Comparison of ENCODE assay signal across 9 cellular contexts in the genomic region with DNA sequence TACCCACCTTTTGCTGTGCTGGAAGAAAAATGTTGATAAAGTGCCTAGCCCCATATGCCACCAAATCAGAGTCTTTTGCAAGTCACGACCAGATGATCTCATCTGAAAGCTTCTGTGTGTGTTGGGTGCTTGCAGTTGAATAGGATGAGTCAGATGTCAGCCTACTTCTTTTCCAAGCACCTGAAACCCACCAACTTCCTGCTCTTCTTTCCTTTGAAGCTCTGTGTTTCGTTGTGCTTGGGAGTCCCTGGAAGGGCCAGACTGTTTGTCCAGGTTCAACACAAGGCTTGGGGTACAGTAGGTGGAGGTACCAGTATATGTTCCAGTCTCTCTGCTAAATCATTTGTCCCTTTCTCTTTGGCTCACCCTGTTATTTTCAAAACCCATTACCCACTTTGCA. TPM values are rescaled to one million over a fixed set of nuclear protein-coding genes. Genes with fewer than 3 reads are reported as not detected.
DNase-seq lines count a peak whose midpoint lies in the region; ATAC-seq and TF ChIP-seq lines count a peak whose summit lies in the region.
"Had no signal": no experiment of that assay in that cellular context is flagged by ENCODE, and none has a peak within 500 bp of the region (broad histone marks: within the 10 kb centered on the region; RNA-seq: fewer than 3 reads in every experiment).

No MANE protein-coding gene starts in this region.

- H3K4me3 ChIP-seq in breast epithelium: no peak overlapping the region
- no peak overlapping the region for H3K4me3 ChIP-seq in SJSA1
- H3K4me3 ChIP-seq in fibroblast of lung (replicated peaks in 1 of 4; ENCODE audit: control extremely low read depth in 1 of 4, insufficient read depth in 1 of 4, low read depth in 3 of 4, low read length in 4 of 4): no peak overlapping the region
- H3K4me3 ChIP-seq in stomach smooth muscle (ENCODE audit: low read length in 2 of 2): no peak overlapping the region

- H3K36me3 ChIP-seq in breast epithelium (no peaks in the 10 kb centered on the region), SJSA1 (no peaks in the 10 kb centered on the region), fibroblast of lung (ENCODE audit: control insufficient read depth, insufficient read depth, low read length) (no peaks in the 10 kb centered on the region), stomach smooth muscle (ENCODE audit: control insufficient read depth in 2 of 2, insufficient read depth in 2 of 2, low read length in 2 of 2) (no peaks in the 10 kb centered on the region)

- intact Hi-C loops in MCF 10A (cut with micrococcal nuclease): no loop called here
- intact Hi-C loops in breast epithelium (cut with DNase I; ENCODE audit: low total_unique reads): no loop called here

- POLR2A ChIA-PET in MCF 10A (lab: Yijun Ruan, JAX): interaction anchor here (1.1 kb wide), 1 partner anchor 12 kb away, joined by 5 read pairs; no protein-coding TSS in a partner anchor

- ATAC-seq in GM18517 (IDR thresholded peaks at IDR 0.05; ENCODE audit: unreplicated experiment): no peak
- no peak for ATAC-seq in HG03457 (IDR thresholded peaks at IDR 0.05; ENCODE audit: unreplicated experiment)

- CTCF ChIA-PET in MCF 10A (lab: Yijun Ruan, JAX): interaction anchor here (0.7 to 0.8 kb wide), 2 partner anchors 202 to 280 kb away, joined by 3 read pairs; no protein-coding TSS in a partner anchor

- H3K79me2 ChIP-seq in fibroblast of lung (ENCODE audit: control insufficient read depth, insufficient read depth, low read length): no peaks in the 10 kb centered on the region

- H3K27me3 ChIP-seq in breast epithelium: no peaks in the 10 kb centered on the region
- H3K27me3 ChIP-seq in SJSA1 (replicated peaks): no peaks in the 10 kb centered on the region
- no peaks in the 10 kb centered on the region for H3K27me3 ChIP-seq in fibroblast of lung (ENCODE audit: control insufficient read depth, insufficient read depth, low read length)
- no peaks in the 10 kb centered on the region for H3K27me3 ChIP-seq in stomach smooth muscle (ENCODE audit: control insufficient read depth in 1 of 2, insufficient read depth in 2 of 2, low read length in 2 of 2)

- H3K36me3 Mint-ChIP-seq in MCF 10A (ENCODE audit: insufficient read depth, unreplicated experiment): no peaks in the 10 kb centered on the region

- H3K9me3 ChIP-seq in breast epithelium: no peaks in the 10 kb centered on the region
- H3K9me3 ChIP-seq in SJSA1 (replicated peaks): no peaks in the 10 kb centered on the region
- H3K9me3 ChIP-seq in fibroblast of lung (ENCODE audit: control insufficient read depth, insufficient read depth, low read depth, low read length): no peaks in the 10 kb centered on the region
- no peaks in the 10 kb centered on the region for H3K9me3 ChIP-seq in stomach smooth muscle (ENCODE audit: control insufficient read depth in 2 of 2, low read length in 2 of 2)

- H3K4me1 ChIP-seq in breast epithelium: no peaks in the 10 kb centered on the region
- peaks cover 15% of the 10 kb centered on the region for H3K4me1 ChIP-seq in SJSA1 (replicated peaks)
- H3K4me1 ChIP-seq in fibroblast of lung (ENCODE audit: control insufficient read depth, extremely low read depth, insufficient read depth, low read length): peaks cover 42% of the 10 kb centered on the region
- peaks cover 68% of the 10 kb centered on the region for H3K4me1 ChIP-seq in stomach smooth muscle (ENCODE audit: control insufficient read depth, insufficient read depth, low read length)

- DNase-seq in MCF 10A (ENCODE audit: unreplicated experiment) (peak; percentile 39), breast epithelium (ENCODE audit: low spot score in 2 of 2) (no peak), SJSA1 (ENCODE audit: low read depth in 1 of 2, low spot score in 2 of 2) (peak; percentile 59 to 65), fibroblast of lung (ENCODE audit: low read depth in 2 of 2) (peak in 1 of 2 donors; percentile 90), SKM-1 treated with dmso at 0.1 percent for 144 hours (lab: John Stamatoyannopoulos, UW; ENCODE audit: unreplicated experiment) (no peak)
- DNase-seq: DMS79 treated with DMSO at 0.1 percent for 48 hours had no signal

- no peaks in the 10 kb centered on the region for H3K9me3 Mint-ChIP-seq in MCF 10A (ENCODE audit: unreplicated experiment)

- no peaks in the 10 kb centered on the region for H4K20me1 ChIP-seq in fibroblast of lung (ENCODE audit: control insufficient read depth, extremely low read depth, insufficient read depth, low read length)

- no peak overlapping the region for H3K4me3 Mint-ChIP-seq in MCF 10A (ENCODE audit: unreplicated experiment)

- peak overlapping the region; percentile 21 for H3K4me2 ChIP-seq in fibroblast of lung (ENCODE audit: extremely low read depth, insufficient read depth, low read length)

- TF ChIP-seq POLR2A in breast epithelium (IDR thresholded peaks at IDR 0.05): no peak

- no peak overlapping the region for H2AFZ ChIP-seq in fibroblast of lung (ENCODE audit: low read length)

- BruUV-seq in MCF 10A (replicated peaks; lab: Mats Ljungman, UMichigan): no TSS peak

- no peak for TF ChIP-seq CTCF in MCF 10A (IDR thresholded peaks at IDR 0.05; ENCODE audit: unreplicated experiment)
- TF ChIP-seq CTCF in breast epithelium (IDR thresholded peaks at IDR 0.05): no peak
- no peak for TF ChIP-seq CTCF in fibroblast of lung (conservative IDR thresholded peaks at IDR 0.05 in 1 of 2, IDR thresholded peaks at IDR 0.05 in 1 of 2; ENCODE audit: low read depth in 1 of 2, low read length in 2 of 2)

- H3K27ac Mint-ChIP-seq in MCF 10A (ENCODE audit: low read depth, unreplicated experiment): no peak overlapping the region

- no peak overlapping the region for H3K27ac ChIP-seq in breast epithelium
- H3K27ac ChIP-seq in SJSA1: peak overlapping the region; percentile 72
- H3K27ac ChIP-seq in fibroblast of lung (ENCODE audit: insufficient read depth, low read length): no peak overlapping the region
- H3K27ac ChIP-seq in stomach smooth muscle (ENCODE audit: low read length): peak overlapping the region; percentile 6

- no peaks in the 10 kb centered on the region for H3K27me3 Mint-ChIP-seq in MCF 10A (ENCODE audit: insufficient read depth, unreplicated experiment)

- peaks cover 6% of the 10 kb centered on the region for H3K4me1 Mint-ChIP-seq in MCF 10A (ENCODE audit: insufficient read depth, unreplicated experiment)

- H3K9ac ChIP-seq in fibroblast of lung (ENCODE audit: insufficient read depth, low read length) (no peak overlapping the region), stomach smooth muscle (ENCODE audit: low read length in 2 of 2) (no peak overlapping the region)

RNA-seq across cellular contexts. Expression of gene LCLAT1, which starts 36.8 kb away (rescaled TPM):
- total RNA-seq in MCF 10A (2022) (27.5 and 29.0 TPM in 2 replicates), breast epithelium (10 to 100 TPM in 2 of 3 donors, 1 to 10 TPM in 1; 8.0 to 20.6 (median 19.7) TPM), fibroblast of lung (17.7 and 43.3 TPM in 2 replicates)
- total RNA-seq in SJSA1 (2014; rRNA removed; shearing (Covaris generic)): 15.1 and 29.4 TPM in 2 replicates
- 37.1 and 45.9 TPM in 2 replicates for polyA plus RNA-seq in fibroblast of lung
- polyA plus RNA-seq in fibroblast of lung (2012): 9.7 and 15.9 TPM in 2 replicates
- 16.7 and 19.4 TPM in 2 replicates for polyA minus RNA-seq in fibroblast of lung (ENCODE audit: low replicate concordance)

Comparison
In these comparisons a context has a peak if more than half of its experiments do, and no peak if none do; other contexts are left out.
1. DNase-seq: peak in MCF 10A (single experiment) and SJSA1 (2 of 2); none in breast epithelium (0 of 2) and SKM-1 treated with dmso at 0.1 percent for 144 hours (single experiment).
2. H3K27ac ChIP-seq: peak in SJSA1 (single experiment) and stomach smooth muscle (single experiment); none in breast epithelium (0 of 2) and fibroblast of lung (single experiment).